In the genomic region with DNA sequence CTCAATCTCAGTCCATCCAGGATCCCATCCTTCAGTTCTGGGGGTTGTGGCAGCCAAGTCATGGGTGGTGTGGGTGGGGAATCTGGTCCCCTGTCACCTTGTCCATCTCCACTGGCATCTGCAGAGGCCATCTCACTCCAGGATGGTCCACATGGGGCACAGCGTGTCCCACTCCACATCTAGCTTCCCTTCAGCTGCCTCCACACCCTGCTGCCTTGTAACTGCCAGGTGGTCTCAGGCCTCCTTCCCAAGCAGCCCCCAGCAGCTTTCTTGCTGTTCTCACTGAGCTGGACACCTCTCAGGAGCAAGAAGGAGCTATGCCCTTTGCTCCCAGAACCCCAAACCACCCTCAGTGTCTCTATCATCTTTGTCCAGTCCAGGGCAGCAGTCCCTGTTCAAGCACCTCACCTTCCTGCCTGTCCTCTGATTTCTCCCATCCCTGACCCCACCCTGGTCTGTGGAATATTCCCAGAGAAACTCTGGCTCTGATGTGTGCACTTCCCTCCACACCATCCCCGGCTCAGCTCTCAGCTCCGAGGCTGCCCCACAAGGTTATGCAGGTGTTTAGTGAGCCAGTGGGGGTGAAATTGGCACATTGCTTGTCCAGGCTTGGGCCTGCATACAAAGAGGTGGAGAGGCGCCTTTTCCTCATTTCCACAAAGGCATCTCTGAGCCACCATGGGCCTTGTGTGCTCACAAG, we compare ENCODE assay signal across 18 cellular contexts. TPM values are rescaled to one million over a fixed set of nuclear protein-coding genes. Genes with fewer than 3 reads are reported as not detected.
A peak's percentile ranks its signal among the peaks of the same experiment; 100 is the strongest.
DNase-seq lines count a peak whose midpoint lies in the region; ATAC-seq and TF ChIP-seq lines count a peak whose summit lies in the region.
"Had no signal": no experiment of that assay in that cellular context is flagged by ENCODE, and none has a peak within 500 bp of the region (broad histone marks: within the 10 kb centered on the region; RNA-seq: fewer than 3 reads in every experiment).

No MANE protein-coding gene starts in this region.

- H3K4me1 ChIP-seq in IMR-90 (ENCODE audit: control insufficient read depth, insufficient read depth, low read length) (peaks cover 7% of the 10 kb centered on the region; the same call in 1 of the 2 replicates), neuronal stem cell (ENCODE audit: control insufficient read depth in 2 of 2, insufficient read depth in 1 of 2, low read depth in 1 of 2, low read length in 2 of 2) (peaks cover 0 to 7% of the 10 kb centered on the region in 2 donors)
- H3K4me1 ChIP-seq: SJCRH30 had no signal

- CTCF ChIA-PET in activated CD4-positive, alpha-beta T cell treated with anti-CD3 and anti-CD28 coated beads, Interleukin-2, amount 10 ng/mL, durations not matched to agents 7 days and 5 days (lab: Charles Lee) = interaction anchor here (0.8 to 1.2 kb wide), 2 partner anchors 243 to 244 kb away, joined by 3 read pairs; no protein-coding TSS in a partner anchor
- CTCF ChIA-PET in IMR-90 (lab: Yijun Ruan, JAX) = no interaction called here

- no peak overlapping the region for H3K23ac ChIP-seq in IMR-90 (ENCODE audit: low read depth, low read length)
- H3K23ac ChIP-seq in neuronal stem cell (ENCODE audit: low read depth, low read length, poor library complexity) = no peak overlapping the region

- no peak overlapping the region for H3K14ac ChIP-seq in IMR-90 (replicated peaks; ENCODE audit: low read depth, low read length)
- no peak overlapping the region for H3K14ac ChIP-seq in neuronal stem cell (ENCODE audit: low read length)

- dilution Hi-C loops in IMR-90 (cut with HindIII; ENCODE audit: low sequenced_read_pairs, unreplicated experiment) = no loop called here

- H2BK5ac ChIP-seq in IMR-90 (ENCODE audit: low read depth, low read length, poor library complexity, severe bottlenecking) (no peak overlapping the region), neuronal stem cell (ENCODE audit: low read length) (no peak overlapping the region)

- no peak overlapping the region for H3K56ac ChIP-seq in IMR-90 (ENCODE audit: extremely low read depth, insufficient read depth, low read length)

- no TSS peak for BruUV-seq in IMR-90 (replicated peaks; lab: Mats Ljungman, UMichigan)

- POLR2A ChIA-PET in activated CD4-positive, alpha-beta T cell treated with anti-CD3 and anti-CD28 coated beads, Interleukin-2, amount 10 ng/mL, durations not matched to agents 7 days and 5 days (lab: Charles Lee) = no interaction called here
- POLR2A ChIA-PET in IMR-90 (lab: Charles Lee; ENCODE audit: unreplicated experiment) = interaction anchor here (0.6 kb wide), 1 partner anchor 181 kb away, joined by 6 read pairs; no protein-coding TSS in a partner anchor

- H3K18ac ChIP-seq in IMR-90 (ENCODE audit: low read depth, low read length) (no peak overlapping the region), neuronal stem cell (ENCODE audit: low read length) (no peak overlapping the region)

- H3K79me1 ChIP-seq in IMR-90 (ENCODE audit: low read depth in 1 of 2, low read length in 2 of 2) (peaks cover 9 to 24% of the 10 kb centered on the region in 2 experiments), neuronal stem cell (ENCODE audit: low read depth, low read length) (peaks cover 7% of the 10 kb centered on the region)

- no peak for TF ChIP-seq POLR2A in IMR-90 (IDR thresholded peaks at IDR 0.05; ENCODE audit: low read depth, low read length)

- H3K9ac ChIP-seq in IMR-90 (ENCODE audit: low read depth, low read length) (no peak overlapping the region), neuronal stem cell (ENCODE audit: low read depth, low read length, poor library complexity) (peak overlapping the region; percentile 55)

- no peak overlapping the region for H2BK120ac ChIP-seq in IMR-90 (ENCODE audit: low read depth, low read length)
- no peak overlapping the region for H2BK120ac ChIP-seq in neuronal stem cell (ENCODE audit: low read depth, low read length)

- H3K9me3 Mint-ChIP-seq in activated CD4-positive, alpha-beta T cell treated with anti-CD3 and anti-CD28 coated beads, Interleukin-2, amount 10 ng/mL, durations not matched to agents 7 days and 5 days = no peaks in the 10 kb centered on the region
- no peaks in the 10 kb centered on the region for H3K9me3 Mint-ChIP-seq in dendritic cell treated with granulocyte-macrophage colony-stimulating factor and Interleukin-4, amounts not matched to agents 40 ng/mL and 50 ng/mL, for 4 days

- H2BK20ac ChIP-seq in IMR-90 (ENCODE audit: low read depth, low read length) = no peak overlapping the region

- H3K36me3 ChIP-seq in IMR-90 (ENCODE audit: control insufficient read depth, insufficient read depth, low read length) (no peaks in the 10 kb centered on the region), neuronal stem cell (replicated peaks in 1 of 2; ENCODE audit: control insufficient read depth in 2 of 2, insufficient read depth in 2 of 2, low read length in 2 of 2) (no peaks in the 10 kb centered on the region)
- H3K36me3 ChIP-seq: SJCRH30, tibial artery had no signal

- in situ Hi-C loops in IMR-90 (cut with MboI; ENCODE audit: low sequenced_read_pairs) = loop anchor here (25.0 kb wide), 1 partner anchor 362 kb away; the partner anchor contains the start of genes MOK and ZNF839

- 60% methylated on average over 1 of the region's 4 CpGs; no CpG with 5 or more reads in 1 of the 2 experiments for WGBS in IMR-90 (ENCODE audit: extremely low coverage in 2 of 2, insufficient read length in 1 of 2), 2 experiments
- WGBS in neuronal stem cell (ENCODE audit: extremely low coverage in 2 of 2, insufficient read length in 2 of 2, insufficient replicate concordance in 1 of 2), 2 donors = no CpG with 5 or more reads among the region's 4 CpGs

- H2BK15ac ChIP-seq in IMR-90 (ENCODE audit: low read depth, low read length) (no peak overlapping the region), neuronal stem cell (ENCODE audit: low read length) (no peak overlapping the region)

- H2AFZ ChIP-seq in IMR-90 (replicated peaks; ENCODE audit: low read length, poor library complexity) (no peak overlapping the region), neuronal stem cell (ENCODE audit: low read length) (no peak overlapping the region)

- no peaks in the 10 kb centered on the region for H3K9me3 ChIP-seq in IMR-90 (ENCODE audit: control insufficient read depth, insufficient read depth, low read length)
- no peaks in the 10 kb centered on the region for H3K9me3 ChIP-seq in neuronal stem cell (replicated peaks in 1 of 2; ENCODE audit: control insufficient read depth in 2 of 2, insufficient read depth in 1 of 2, low read depth in 1 of 2, low read length in 2 of 2)
- H3K9me3 ChIP-seq: mucosa of descending colon, SJCRH30, tibial artery had no signal

- H4K8ac ChIP-seq in IMR-90 (ENCODE audit: low read depth in 2 of 2, low read length in 2 of 2) (no peak overlapping the region), neuronal stem cell (ENCODE audit: low read depth, low read length) (peak overlapping the region; percentile 23)

- H2AK5ac ChIP-seq in IMR-90 (ENCODE audit: low read depth, low read length) (no peak overlapping the region), neuronal stem cell (ENCODE audit: low read depth, low read length) (peak overlapping the region; percentile 68)

- TF ChIP-seq RAD21 in IMR-90 (IDR thresholded peaks at IDR 0.05; ENCODE audit: low read length) = no peak

- no peak overlapping the region for H3K4me2 ChIP-seq in IMR-90 (ENCODE audit: low read depth, low read length)
- no peak overlapping the region for H3K4me2 ChIP-seq in neuronal stem cell (ENCODE audit: insufficient read depth, low read length, poor library complexity, severe bottlenecking)

- no peak overlapping the region for H4K5ac ChIP-seq in IMR-90 (ENCODE audit: low read depth, low read length)

- ATAC-seq in IMR-90 (ENCODE audit: low read depth) = no peak
- ATAC-seq: esophagus mucosa, mucosa of descending colon had no signal

- H3K36me3 Mint-ChIP-seq in activated CD4-positive, alpha-beta T cell treated with anti-CD3 and anti-CD28 coated beads, Interleukin-2, amount 10 ng/mL, durations not matched to agents 7 days and 5 days (ENCODE audit: low read depth) = no peaks in the 10 kb centered on the region
- peaks cover 31% of the 10 kb centered on the region for H3K36me3 Mint-ChIP-seq in dendritic cell treated with granulocyte-macrophage colony-stimulating factor and Interleukin-4, amounts not matched to agents 40 ng/mL and 50 ng/mL, for 4 days (ENCODE audit: low read depth)

- peak overlapping the region; percentile 56 for H2AK9ac ChIP-seq in IMR-90 (replicated peaks; ENCODE audit: low read depth, low read length, poor library complexity)

- H3K4ac ChIP-seq in IMR-90 (ENCODE audit: low read depth, low read length) (no peak overlapping the region), neuronal stem cell (ENCODE audit: low read length) (no peak overlapping the region)

- peaks cover 2% of the 10 kb centered on the region for H3K27me3 Mint-ChIP-seq in activated CD4-positive, alpha-beta T cell treated with anti-CD3 and anti-CD28 coated beads, Interleukin-2, amount 10 ng/mL, durations not matched to agents 7 days and 5 days
- peaks cover 13% of the 10 kb centered on the region for H3K27me3 Mint-ChIP-seq in dendritic cell treated with granulocyte-macrophage colony-stimulating factor and Interleukin-4, amounts not matched to agents 40 ng/mL and 50 ng/mL, for 4 days

- no peak overlapping the region for H2BK12ac ChIP-seq in neuronal stem cell (ENCODE audit: low read length)

- DNase-seq in activated CD4-positive, alpha-beta T cell treated with anti-CD3 and anti-CD28 coated beads, Interleukin-2, amount 10 ng/mL, durations not matched to agents 7 days and 5 days = no peak
- no peak for DNase-seq in activated CD4-positive, alpha-beta T cell treated with anti-CD3 and anti-CD28 coated beads for 48 hours
- DNase-seq in IMR-90 (no peak), neuronal stem cell (ENCODE audit: low spot score) (no peak), occipital lobe (lab: John Stamatoyannopoulos, UW) (no peak), inferior parietal cortex (ENCODE audit: extremely low spot score) (no peak), DMS114 treated with DMSO at 0.1 percent for 48 hours (lab: John Stamatoyannopoulos, UW; ENCODE audit: unreplicated experiment) (no peak)
- DNase-seq: amniotic stem cell; cortex of kidney; mucosa of descending colon; NCI-H1417; retina; SJCRH30; stimulated activated CD4-positive, alpha-beta T cell treated with anti-CD3 and anti-CD28 coated beads, Interleukin-2, amount 100 ng/mL, for 24 hours; tibial artery had no signal

- H3K4me3 Mint-ChIP-seq in activated CD4-positive, alpha-beta T cell treated with anti-CD3 and anti-CD28 coated beads, Interleukin-2, amount 10 ng/mL, durations not matched to agents 7 days and 5 days = no peak overlapping the region
- no peak overlapping the region for H3K4me3 Mint-ChIP-seq in dendritic cell treated with granulocyte-macrophage colony-stimulating factor and Interleukin-4, amounts not matched to agents 40 ng/mL and 50 ng/mL, for 4 days

- no peaks in the 10 kb centered on the region for H4K20me1 ChIP-seq in IMR-90 (ENCODE audit: insufficient read depth, low read length)

- H3K4me3 ChIP-seq in IMR-90 (ENCODE audit: insufficient read depth, low read depth, low read length) (no peak overlapping the region), neuronal stem cell (ENCODE audit: low read length in 2 of 2) (no peak overlapping the region)
- H3K4me3 ChIP-seq: mucosa of descending colon, SJCRH30, tibial artery had no signal

- H3K27ac Mint-ChIP-seq in activated CD4-positive, alpha-beta T cell treated with anti-CD3 and anti-CD28 coated beads, Interleukin-2, amount 10 ng/mL, durations not matched to agents 7 days and 5 days = peak overlapping the region; percentile 31
- H3K27ac Mint-ChIP-seq in dendritic cell treated with granulocyte-macrophage colony-stimulating factor and Interleukin-4, amounts not matched to agents 40 ng/mL and 50 ng/mL, for 4 days = peak overlapping the region; percentile 71

- H3K9me1 ChIP-seq in IMR-90 (ENCODE audit: insufficient read depth, low read length) = 0 out of 2 replicates have a peak, but pooled peaks cover 3% of the 10 kb centered on the region

- no peak overlapping the region for H3K27ac ChIP-seq in IMR-90 (ENCODE audit: insufficient read depth, low read length)
- H3K27ac ChIP-seq in neuronal stem cell (replicated peaks; ENCODE audit: low read length) = no peak overlapping the region
- H3K27ac ChIP-seq: HL-60, SJCRH30, tibial artery had no signal

- peaks cover 21% of the 10 kb centered on the region for H3K4me1 Mint-ChIP-seq in activated CD4-positive, alpha-beta T cell treated with anti-CD3 and anti-CD28 coated beads, Interleukin-2, amount 10 ng/mL, durations not matched to agents 7 days and 5 days
- H3K4me1 Mint-ChIP-seq in dendritic cell treated with granulocyte-macrophage colony-stimulating factor and Interleukin-4, amounts not matched to agents 40 ng/mL and 50 ng/mL, for 4 days (ENCODE audit: low read depth) = peaks cover 26% of the 10 kb centered on the region

- H3K27me3 ChIP-seq in IMR-90 (ENCODE audit: control insufficient read depth, insufficient read depth, low read length) (peaks cover 2% of the 10 kb centered on the region; the same call in 1 of the 2 replicates), neuronal stem cell (ENCODE audit: control insufficient read depth in 3 of 3, insufficient read depth in 3 of 3, low read depth in 1 of 3, low read length in 3 of 3) (no peaks in the 10 kb centered on the region)
- H3K27me3 ChIP-seq: SJCRH30, tibial artery had no signal

- H4K91ac ChIP-seq in IMR-90 (ENCODE audit: insufficient read depth, low read depth, low read length) = no peak overlapping the region
- no peak overlapping the region for H4K91ac ChIP-seq in neuronal stem cell (ENCODE audit: low read depth, low read length, poor library complexity)

- TF ChIP-seq CTCF in IMR-90 (conservative IDR thresholded peaks at IDR 0.05; ENCODE audit: low read depth, low read length) = no peak

- intact Hi-C loops in IMR-90 (cut with micrococcal nuclease) = no loop called here
- intact Hi-C loops in dendritic cell treated with granulocyte-macrophage colony-stimulating factor and Interleukin-4, amounts not matched to agents 40 ng/mL and 50 ng/mL, for 4 days (cut with micrococcal nuclease) = no loop called here

RNA-seq across cellular contexts. Expression of gene DYNC1H1, which starts 13.7 kb away (rescaled TPM):
- total RNA-seq in activated CD4-positive, alpha-beta T cell treated with anti-CD3 and anti-CD28 coated beads, Interleukin-2, amount 10 ng/mL, durations not matched to agents 7 days and 5 days = 100 to 1,000 TPM; 262 to 264 TPM
- total RNA-seq in IMR-90 (2012; rRNA removed) = 612 and 670 TPM in 2 replicates
- polyA plus RNA-seq in IMR-90 (2012; rRNA removed) = 221 and 240 TPM in 2 replicates
- polyA plus RNA-seq in IMR-90 (2012; cell fraction: cytosol; rRNA removed) = 167 and 240 TPM in 2 replicates
- 278 and 585 TPM in 2 replicates for polyA plus RNA-seq in IMR-90 (2012; cell fraction: nucleus; rRNA removed; ENCODE audit: low replicate concordance)
- polyA plus RNA-seq in neuronal stem cell (2013, experiment 1 of 2) = 54.3 TPM
- 50.1 TPM for polyA plus RNA-seq in neuronal stem cell (2013, experiment 2 of 2)
- 677 TPM for total RNA-seq in occipital lobe
